Comparison of ENCODE assay signal across 38 cellular contexts in genomic region chr3:5309602-5310001, GRCh38.
"Had no signal": no experiment of that assay in that cellular context is flagged by ENCODE, and none has a peak within 500 bp of the region (broad histone marks: within the 10 kb centered on the region; RNA-seq: fewer than 3 reads in every experiment).

No MANE protein-coding gene starts in this region.

- ATAC-seq: activated CD4-positive, alpha-beta T cell treated with anti-CD3 and anti-CD28 coated beads for 36 hours; activated CD4-positive, CD25-positive, alpha-beta regulatory T cell treated with anti-CD3 and anti-CD28 coated beads, Interleukin-2, amount 50 U/mL, for 24 hours; activated CD8-positive, alpha-beta memory T cell treated with anti-CD3 and anti-CD28 coated beads, Interleukin-2, amount 10 ng/mL, durations not matched to agents 7 days and 5 days; activated CD8-positive, alpha-beta T cell treated with anti-CD3 and anti-CD28 coated beads, Interleukin-2, amount 10 ng/mL, durations not matched to agents 7 days and 5 days; activated naive CD8-positive, alpha-beta T cell treated with anti-CD3 and anti-CD28 coated beads, Interleukin-2, amount 50 U/mL, for 24 hours; body of pancreas; WTC11 had no signal

- DNase-seq: activated CD4-positive, alpha-beta memory T cell treated with anti-CD3 and anti-CD28 coated beads, Interleukin-2, amount 10 ng/mL, durations not matched to agents 7 days and 5 days; activated CD4-positive, alpha-beta T cell treated with anti-CD3 and anti-CD28 coated beads for 1 hour; activated CD4-positive, alpha-beta T cell treated with anti-CD3 and anti-CD28 coated beads for 36 hours; activated CD4-positive, alpha-beta T cell treated with anti-CD3 and anti-CD28 coated beads for 48 hours; activated CD4-positive, alpha-beta T cell treated with anti-CD3 and anti-CD28 coated beads, Interleukin-2, amount 10 ng/mL, durations not matched to agents 7 days and 5 days; activated CD4-positive, alpha-beta T cell treated with anti-CD3 and anti-CD28 coated beads, Interleukin-2, amount 50 U/mL, for 48 hours; activated CD4-positive, CD25-positive, alpha-beta regulatory T cell; activated CD8-positive, alpha-beta memory T cell treated with anti-CD3 and anti-CD28 coated beads for 24 hours; activated CD8-positive, alpha-beta memory T cell treated with anti-CD3 and anti-CD28 coated beads, Interleukin-2, amount 10 ng/mL, durations not matched to agents 7 days and 5 days; activated CD8-positive, alpha-beta memory T cell treated with anti-CD3 and anti-CD28 coated beads, Interleukin-2, amount 50 U/mL, for 48 hours; activated CD8-positive, alpha-beta T cell treated with anti-CD3 and anti-CD28 coated beads, Interleukin-2, amount 10 ng/mL, durations not matched to agents 7 days and 5 days; activated effector memory CD4-positive, alpha-beta T cell treated with Interleukin-2 at 50 U/mL for 16 hours; activated gamma-delta T cell; activated naive CD4-positive, alpha-beta T cell treated with anti-CD3 and anti-CD28 coated beads, Interleukin-2, amount 10 ng/mL, durations not matched to agents 7 days and 5 days; activated naive CD4-positive, alpha-beta T cell treated with Interleukin-2 at 50 U/mL for 16 hours; activated naive CD8-positive, alpha-beta T cell treated with anti-CD3 and anti-CD28 coated beads, Interleukin-2, amount 10 ng/mL, durations not matched to agents 7 days and 5 days; activated naive CD8-positive, alpha-beta T cell treated with anti-CD3 and anti-CD28 coated beads, Interleukin-2, amount 50 U/mL, for 24 hours; activated T-cell treated with anti-CD3 and anti-CD28 coated beads, Interleukin-2, amount 50 U/mL, for 24 hours; activated T-cell treated with anti-CD3 and anti-CD28 coated beads, Interleukin-2, amount 50 U/mL, for 48 hours; amygdala; anterior cingulate cortex; body of pancreas; brain microvascular endothelial cell; central memory CD4-positive, alpha-beta T cell; T-helper 1 cell; T-helper 2 cell; T-helper 9 cell; WERI-Rb-1 had no signal

- H3K27ac Mint-ChIP-seq: activated CD4-positive, alpha-beta memory T cell treated with anti-CD3 and anti-CD28 coated beads, Interleukin-2, amount 10 ng/mL, durations not matched to agents 7 days and 5 days; activated CD4-positive, alpha-beta T cell treated with anti-CD3 and anti-CD28 coated beads for 36 hours; activated CD4-positive, alpha-beta T cell treated with anti-CD3 and anti-CD28 coated beads, Interleukin-2, amount 10 ng/mL, durations not matched to agents 7 days and 5 days; activated CD8-positive, alpha-beta memory T cell treated with anti-CD3 and anti-CD28 coated beads, Interleukin-2, amount 10 ng/mL, durations not matched to agents 7 days and 5 days; activated CD8-positive, alpha-beta T cell treated with anti-CD3 and anti-CD28 coated beads, Interleukin-2, amount 10 ng/mL, durations not matched to agents 7 days and 5 days; activated naive CD4-positive, alpha-beta T cell treated with anti-CD3 and anti-CD28 coated beads, Interleukin-2, amount 10 ng/mL, durations not matched to agents 7 days and 5 days; activated naive CD4-positive, alpha-beta T cell treated with anti-CD3 and anti-CD28 coated beads, Interleukin-2, amount 50 U/mL, for 24 hours; activated naive CD8-positive, alpha-beta T cell; activated naive CD8-positive, alpha-beta T cell treated with anti-CD3 and anti-CD28 coated beads, Interleukin-2, amount 10 ng/mL, durations not matched to agents 7 days and 5 days; activated naive CD8-positive, alpha-beta T cell treated with anti-CD3 and anti-CD28 coated beads, Interleukin-2, amount 50 U/mL, for 24 hours; activated T-cell treated with anti-CD3 and anti-CD28 coated beads, Interleukin-2, amount 50 U/mL, for 24 hours; activated T-helper 2 cell treated with anti-CD3 and anti-CD28 coated beads, Interferon-gamma antibody, Interleukin-2, Interleukin-4, amounts not matched to agents 10 μg/mL and 5 μg/mL and 100 μg/mL, durations not matched to agents 14 hours and 24 hours and 36 hours; T-helper 1 cell treated with Interleukin-12 subunit alpha and Interleukin-12 subunit beta and Interleukin-4 antibody, amounts not matched to agents 30 μg/mL and 1 μg/mL, for 36 hours; T-helper 2 cell treated with Interferon-gamma antibody and Interleukin-4, amounts not matched to agents 5 μg/mL and 100 μg/mL, for 36 hours; WTC11 had no signal

- H3K4me1 ChIP-seq: ascending aorta, body of pancreas, breast epithelium had no signal

- H3K27me3 Mint-ChIP-seq: activated CD4-positive, alpha-beta memory T cell treated with anti-CD3 and anti-CD28 coated beads, Interleukin-2, amount 10 ng/mL, durations not matched to agents 7 days and 5 days; activated CD4-positive, alpha-beta T cell treated with anti-CD3 and anti-CD28 coated beads, Interleukin-2, amount 10 ng/mL, durations not matched to agents 7 days and 5 days; activated CD8-positive, alpha-beta memory T cell treated with anti-CD3 and anti-CD28 coated beads, Interleukin-2, amount 10 ng/mL, durations not matched to agents 7 days and 5 days; activated naive CD4-positive, alpha-beta T cell treated with anti-CD3 and anti-CD28 coated beads, Interleukin-2, amount 10 ng/mL, durations not matched to agents 7 days and 5 days; activated naive CD4-positive, alpha-beta T cell treated with anti-CD3 and anti-CD28 coated beads, Interleukin-2, amount 50 U/mL, for 24 hours; activated naive CD8-positive, alpha-beta T cell; activated naive CD8-positive, alpha-beta T cell treated with anti-CD3 and anti-CD28 coated beads, Interleukin-2, amount 10 ng/mL, durations not matched to agents 7 days and 5 days; activated naive CD8-positive, alpha-beta T cell treated with anti-CD3 and anti-CD28 coated beads, Interleukin-2, amount 50 U/mL, for 24 hours; activated T-cell treated with anti-CD3 and anti-CD28 coated beads, Interleukin-2, amount 50 U/mL, for 24 hours had no signal

- H3K4me3 ChIP-seq: ascending aorta, body of pancreas, breast epithelium had no signal

- H3K9me3 ChIP-seq: ascending aorta, body of pancreas, breast epithelium had no signal

- H3K4me1 Mint-ChIP-seq: activated CD4-positive, alpha-beta memory T cell treated with anti-CD3 and anti-CD28 coated beads, Interleukin-2, amount 10 ng/mL, durations not matched to agents 7 days and 5 days; activated CD4-positive, alpha-beta T cell treated with anti-CD3 and anti-CD28 coated beads, Interleukin-2, amount 10 ng/mL, durations not matched to agents 7 days and 5 days; activated CD8-positive, alpha-beta memory T cell treated with anti-CD3 and anti-CD28 coated beads, Interleukin-2, amount 10 ng/mL, durations not matched to agents 7 days and 5 days; activated naive CD4-positive, alpha-beta T cell treated with anti-CD3 and anti-CD28 coated beads, Interleukin-2, amount 10 ng/mL, durations not matched to agents 7 days and 5 days; activated naive CD4-positive, alpha-beta T cell treated with anti-CD3 and anti-CD28 coated beads, Interleukin-2, amount 50 U/mL, for 24 hours; activated naive CD8-positive, alpha-beta T cell treated with anti-CD3 and anti-CD28 coated beads, Interleukin-2, amount 10 ng/mL, durations not matched to agents 7 days and 5 days; activated naive CD8-positive, alpha-beta T cell treated with anti-CD3 and anti-CD28 coated beads, Interleukin-2, amount 50 U/mL, for 24 hours; WTC11 had no signal

- H3K9me3 Mint-ChIP-seq: activated CD4-positive, alpha-beta memory T cell treated with anti-CD3 and anti-CD28 coated beads, Interleukin-2, amount 10 ng/mL, durations not matched to agents 7 days and 5 days; activated CD4-positive, alpha-beta T cell treated with anti-CD3 and anti-CD28 coated beads, Interleukin-2, amount 10 ng/mL, durations not matched to agents 7 days and 5 days; activated naive CD4-positive, alpha-beta T cell treated with anti-CD3 and anti-CD28 coated beads, Interleukin-2, amount 10 ng/mL, durations not matched to agents 7 days and 5 days; activated naive CD4-positive, alpha-beta T cell treated with anti-CD3 and anti-CD28 coated beads, Interleukin-2, amount 50 U/mL, for 24 hours; activated naive CD8-positive, alpha-beta T cell treated with anti-CD3 and anti-CD28 coated beads, Interleukin-2, amount 10 ng/mL, durations not matched to agents 7 days and 5 days; activated naive CD8-positive, alpha-beta T cell treated with anti-CD3 and anti-CD28 coated beads, Interleukin-2, amount 50 U/mL, for 24 hours; activated T-cell treated with anti-CD3 and anti-CD28 coated beads, Interleukin-2, amount 50 U/mL, for 24 hours; activated T-helper 2 cell treated with anti-CD3 and anti-CD28 coated beads, Interferon-gamma antibody, Interleukin-2, Interleukin-4, amounts not matched to agents 10 μg/mL and 5 μg/mL and 100 μg/mL, durations not matched to agents 14 hours and 24 hours and 36 hours; T-helper 1 cell treated with Interleukin-12 subunit alpha and Interleukin-12 subunit beta and Interleukin-4 antibody, amounts not matched to agents 30 μg/mL and 1 μg/mL, for 36 hours; T-helper 2 cell treated with Interferon-gamma antibody and Interleukin-4, amounts not matched to agents 5 μg/mL and 100 μg/mL, for 36 hours had no signal

- H3K4me3 Mint-ChIP-seq: activated CD4-positive, alpha-beta memory T cell treated with anti-CD3 and anti-CD28 coated beads, Interleukin-2, amount 10 ng/mL, durations not matched to agents 7 days and 5 days; activated CD4-positive, alpha-beta T cell treated with anti-CD3 and anti-CD28 coated beads for 36 hours; activated CD4-positive, alpha-beta T cell treated with anti-CD3 and anti-CD28 coated beads, Interleukin-2, amount 10 ng/mL, durations not matched to agents 7 days and 5 days; activated CD8-positive, alpha-beta memory T cell treated with anti-CD3 and anti-CD28 coated beads, Interleukin-2, amount 10 ng/mL, durations not matched to agents 7 days and 5 days; activated CD8-positive, alpha-beta T cell treated with anti-CD3 and anti-CD28 coated beads, Interleukin-2, amount 10 ng/mL, durations not matched to agents 7 days and 5 days; activated naive CD4-positive, alpha-beta T cell treated with anti-CD3 and anti-CD28 coated beads, Interleukin-2, amount 10 ng/mL, durations not matched to agents 7 days and 5 days; activated naive CD4-positive, alpha-beta T cell treated with anti-CD3 and anti-CD28 coated beads, Interleukin-2, amount 50 U/mL, for 24 hours; activated naive CD8-positive, alpha-beta T cell; activated naive CD8-positive, alpha-beta T cell treated with anti-CD3 and anti-CD28 coated beads, Interleukin-2, amount 10 ng/mL, durations not matched to agents 7 days and 5 days; activated naive CD8-positive, alpha-beta T cell treated with anti-CD3 and anti-CD28 coated beads, Interleukin-2, amount 50 U/mL, for 24 hours; activated T-cell treated with anti-CD3 and anti-CD28 coated beads, Interleukin-2, amount 50 U/mL, for 24 hours; T-helper 1 cell treated with Interleukin-12 subunit alpha and Interleukin-12 subunit beta and Interleukin-4 antibody, amounts not matched to agents 30 μg/mL and 1 μg/mL, for 36 hours; T-helper 2 cell treated with Interferon-gamma antibody and Interleukin-4, amounts not matched to agents 5 μg/mL and 100 μg/mL, for 36 hours; WTC11 had no signal

- H3K27ac ChIP-seq: ascending aorta, body of pancreas, brain microvascular endothelial cell, breast epithelium, WERI-Rb-1 had no signal

- H3K27me3 ChIP-seq: ascending aorta, body of pancreas, brain microvascular endothelial cell, breast epithelium had no signal

- H3K36me3 Mint-ChIP-seq: activated CD8-positive, alpha-beta memory T cell treated with anti-CD3 and anti-CD28 coated beads, Interleukin-2, amount 10 ng/mL, durations not matched to agents 7 days and 5 days; activated naive CD4-positive, alpha-beta T cell treated with anti-CD3 and anti-CD28 coated beads, Interleukin-2, amount 10 ng/mL, durations not matched to agents 7 days and 5 days; activated naive CD4-positive, alpha-beta T cell treated with anti-CD3 and anti-CD28 coated beads, Interleukin-2, amount 50 U/mL, for 24 hours; activated naive CD8-positive, alpha-beta T cell; activated naive CD8-positive, alpha-beta T cell treated with anti-CD3 and anti-CD28 coated beads, Interleukin-2, amount 10 ng/mL, durations not matched to agents 7 days and 5 days had no signal

- H3K36me3 ChIP-seq: ascending aorta, brain microvascular endothelial cell, breast epithelium, WERI-Rb-1 had no signal

- FAIRE-seq: TTC549 had no signal
